Comparison of ENCODE assay signal across 12 cellular contexts in genomic region chr1:226728448-226728847, GRCh38.
DNase-seq lines count a peak whose midpoint lies in the region; ATAC-seq and TF ChIP-seq lines count a peak whose summit lies in the region.
"Had no signal": no experiment of that assay in that cellular context is flagged by ENCODE, and none has a peak within 500 bp of the region (broad histone marks: within the 10 kb centered on the region; RNA-seq: fewer than 3 reads in every experiment).

No MANE protein-coding gene starts in this region.

- peaks cover 82% of the 10 kb centered on the region for H3K4me1 Mint-ChIP-seq in T-helper 1 cell treated with Interleukin-12 subunit alpha and Interleukin-12 subunit beta and Interleukin-4 antibody, amounts not matched to agents 30 μg/mL and 1 μg/mL, for 36 hours (ENCODE audit: low read depth)
- H3K4me1 Mint-ChIP-seq in T-helper 2 cell treated with Interferon-gamma antibody and Interleukin-4, amounts not matched to agents 5 μg/mL and 100 μg/mL, for 36 hours (ENCODE audit: low read depth): peaks cover 89% of the 10 kb centered on the region
- H3K4me1 Mint-ChIP-seq in effector memory CD8-positive, alpha-beta T cell (ENCODE audit: low read depth in 2 of 2): peaks cover 79 to 86% of the 10 kb centered on the region in 2 donors
- peaks cover 94% of the 10 kb centered on the region for H3K4me1 Mint-ChIP-seq in stimulated activated memory B cell treated with anti-CD40 and anti-IgM and Interleukin-4, amounts not matched to agents 10 μg/mL and 1 μg/mL and 100 μg/mL, for 72 hours

- DNase-seq in T-helper 1 cell (no peak), GF-D8 (lab: John Stamatoyannopoulos, UW) (no peak), NCI-H1930 (lab: John Stamatoyannopoulos, UW) (no peak), GM10266 (ENCODE audit: extremely low spot score) (no peak)
- no peak for DNase-seq in T-helper 2 cell treated with Interferon-gamma antibody and Interleukin-4, amounts not matched to agents 5 μg/mL and 100 μg/mL, for 36 hours (ENCODE audit: low spot score)
- no peak for DNase-seq in effector memory CD8-positive, alpha-beta T cell
- DNase-seq: Calu3, NCI-H1105 had no signal

- peak overlapping the region; percentile 62 for H3K4me3 Mint-ChIP-seq in T-helper 1 cell treated with Interleukin-12 subunit alpha and Interleukin-12 subunit beta and Interleukin-4 antibody, amounts not matched to agents 30 μg/mL and 1 μg/mL, for 36 hours
- peak overlapping the region; percentile 81 for H3K4me3 Mint-ChIP-seq in T-helper 2 cell treated with Interferon-gamma antibody and Interleukin-4, amounts not matched to agents 5 μg/mL and 100 μg/mL, for 36 hours
- peak overlapping the region; percentile 87 to 97 for H3K4me3 Mint-ChIP-seq in effector memory CD8-positive, alpha-beta T cell
- H3K4me3 Mint-ChIP-seq in stimulated activated memory B cell treated with anti-CD40 and anti-IgM and Interleukin-4, amounts not matched to agents 10 μg/mL and 1 μg/mL and 100 μg/mL, for 72 hours: peak overlapping the region; percentile 9

- no peak for TF ChIP-seq CTCF in GM10266 (IDR thresholded peaks at IDR 0.05; ENCODE audit: control insufficient read depth, insufficient read depth, low read depth, missing control alignments)

- H3K27me3 Mint-ChIP-seq in T-helper 1 cell treated with Interleukin-12 subunit alpha and Interleukin-12 subunit beta and Interleukin-4 antibody, amounts not matched to agents 30 μg/mL and 1 μg/mL, for 36 hours (ENCODE audit: low read depth): no peaks in the 10 kb centered on the region
- no peaks in the 10 kb centered on the region for H3K27me3 Mint-ChIP-seq in T-helper 2 cell treated with Interferon-gamma antibody and Interleukin-4, amounts not matched to agents 5 μg/mL and 100 μg/mL, for 36 hours (ENCODE audit: low read depth)
- no peaks in the 10 kb centered on the region for H3K27me3 Mint-ChIP-seq in effector memory CD8-positive, alpha-beta T cell
- H3K27me3 Mint-ChIP-seq in stimulated activated memory B cell treated with anti-CD40 and anti-IgM and Interleukin-4, amounts not matched to agents 10 μg/mL and 1 μg/mL and 100 μg/mL, for 72 hours: no peaks in the 10 kb centered on the region

- peak overlapping the region; percentile 78 for H3K27ac Mint-ChIP-seq in T-helper 1 cell treated with Interleukin-12 subunit alpha and Interleukin-12 subunit beta and Interleukin-4 antibody, amounts not matched to agents 30 μg/mL and 1 μg/mL, for 36 hours
- peak overlapping the region; percentile 94 for H3K27ac Mint-ChIP-seq in T-helper 2 cell treated with Interferon-gamma antibody and Interleukin-4, amounts not matched to agents 5 μg/mL and 100 μg/mL, for 36 hours
- peak overlapping the region; percentile 89 to 93 for H3K27ac Mint-ChIP-seq in effector memory CD8-positive, alpha-beta T cell
- H3K27ac Mint-ChIP-seq in stimulated activated memory B cell treated with anti-CD40 and anti-IgM and Interleukin-4, amounts not matched to agents 10 μg/mL and 1 μg/mL and 100 μg/mL, for 72 hours: peak overlapping the region; percentile 59

- peaks cover 45% of the 10 kb centered on the region for H3K36me3 Mint-ChIP-seq in T-helper 1 cell treated with Interleukin-12 subunit alpha and Interleukin-12 subunit beta and Interleukin-4 antibody, amounts not matched to agents 30 μg/mL and 1 μg/mL, for 36 hours (ENCODE audit: low read depth)
- H3K36me3 Mint-ChIP-seq in T-helper 2 cell treated with Interferon-gamma antibody and Interleukin-4, amounts not matched to agents 5 μg/mL and 100 μg/mL, for 36 hours (ENCODE audit: low read depth): peaks cover 83% of the 10 kb centered on the region
- peaks cover 71% of the 10 kb centered on the region for H3K36me3 Mint-ChIP-seq in effector memory CD8-positive, alpha-beta T cell (ENCODE audit: insufficient read depth)
- H3K36me3 Mint-ChIP-seq in stimulated activated memory B cell treated with anti-CD40 and anti-IgM and Interleukin-4, amounts not matched to agents 10 μg/mL and 1 μg/mL and 100 μg/mL, for 72 hours: peaks cover 73% of the 10 kb centered on the region

- ATAC-seq in effector memory CD8-positive, alpha-beta T cell (replicated peaks): no peak
- no peak for ATAC-seq in stimulated activated memory B cell treated with anti-CD40 and anti-IgM and Interleukin-4, amounts not matched to agents 10 μg/mL and 1 μg/mL and 100 μg/mL, for 72 hours
- ATAC-seq: Panc1, sciatic nerve had no signal

- H3K9me3 Mint-ChIP-seq in T-helper 1 cell treated with Interleukin-12 subunit alpha and Interleukin-12 subunit beta and Interleukin-4 antibody, amounts not matched to agents 30 μg/mL and 1 μg/mL, for 36 hours: no peaks in the 10 kb centered on the region
- H3K9me3 Mint-ChIP-seq in T-helper 2 cell treated with Interferon-gamma antibody and Interleukin-4, amounts not matched to agents 5 μg/mL and 100 μg/mL, for 36 hours: no peaks in the 10 kb centered on the region
- no peaks in the 10 kb centered on the region for H3K9me3 Mint-ChIP-seq in effector memory CD8-positive, alpha-beta T cell
- H3K9me3 Mint-ChIP-seq in stimulated activated memory B cell treated with anti-CD40 and anti-IgM and Interleukin-4, amounts not matched to agents 10 μg/mL and 1 μg/mL and 100 μg/mL, for 72 hours: no peaks in the 10 kb centered on the region

Comparison
In these comparisons a context has a peak if more than half of its experiments do, and no peak if none do; other contexts are left out.
1. H3K4me3 Mint-ChIP-seq: peak in every context shown above with its lines; median percentile 92 in effector memory CD8-positive, alpha-beta T cell; 81 in T-helper 2 cell treated with Interferon-gamma antibody and Interleukin-4, amounts not matched to agents 5 μg/mL and 100 μg/mL, for 36 hours; 62 in T-helper 1 cell treated with Interleukin-12 subunit alpha and Interleukin-12 subunit beta and Interleukin-4 antibody, amounts not matched to agents 30 μg/mL and 1 μg/mL, for 36 hours; 9 in stimulated activated memory B cell treated with anti-CD40 and anti-IgM and Interleukin-4, amounts not matched to agents 10 μg/mL and 1 μg/mL and 100 μg/mL, for 72 hours.